Comparison of ENCODE assay signal across 9 cellular contexts in the genomic region with DNA sequence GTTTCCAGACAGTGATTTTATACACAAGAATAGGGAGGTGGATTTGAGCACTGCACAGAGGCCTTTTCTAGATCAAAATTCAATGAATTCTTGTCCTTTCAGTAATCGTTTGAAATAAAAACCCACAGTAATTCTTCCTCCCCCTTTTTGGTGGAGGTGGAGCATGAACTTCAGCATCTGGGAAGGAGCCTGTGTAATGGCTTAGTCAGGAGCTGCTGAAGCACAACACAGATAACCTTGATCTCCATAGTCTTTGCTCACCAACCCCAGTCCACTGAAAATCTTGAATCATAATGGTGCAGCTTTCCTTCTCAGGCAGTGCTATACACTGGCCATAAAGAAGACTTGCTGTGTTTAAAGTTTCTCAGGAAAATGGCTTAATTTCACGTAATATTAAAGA. TPM values are rescaled to one million over a fixed set of nuclear protein-coding genes. Genes with fewer than 3 reads are reported as not detected.
DNase-seq lines count a peak whose midpoint lies in the region; ATAC-seq and TF ChIP-seq lines count a peak whose summit lies in the region.
"Had no signal": no experiment of that assay in that cellular context is flagged by ENCODE, and none has a peak within 500 bp of the region (broad histone marks: within the 10 kb centered on the region; RNA-seq: fewer than 3 reads in every experiment).

No MANE protein-coding gene starts in this region.

- no peak overlapping the region for H4K8ac ChIP-seq in mesenchymal stem cell (ENCODE audit: low read length)

- no peak overlapping the region for H3K18ac ChIP-seq in mesenchymal stem cell (ENCODE audit: low read depth in 1 of 2, low read length in 2 of 2)

- WGBS in mesenchymal stem cell = 64% methylated on average over 2 of the region's 2 CpGs

- no peak overlapping the region for H2AFZ ChIP-seq in mesenchymal stem cell (ENCODE audit: low read depth, low read length)

- H3K9me3 ChIP-seq in mesenchymal stem cell (ENCODE audit: control insufficient read depth, low read length) = no peaks in the 10 kb centered on the region

- H3K4me3 ChIP-seq in brain microvascular endothelial cell (ENCODE audit: low read depth, low read length) (no peak overlapping the region), mesenchymal stem cell (ENCODE audit: insufficient read depth in 1 of 2, low read depth in 1 of 2, low read length in 2 of 2) (no peak overlapping the region)

- no peak overlapping the region for H3K4ac ChIP-seq in mesenchymal stem cell (ENCODE audit: low read depth in 1 of 2, low read length in 2 of 2)

- H4K91ac ChIP-seq in mesenchymal stem cell (ENCODE audit: low read length) = no peak overlapping the region

- no peak overlapping the region for H3K14ac ChIP-seq in mesenchymal stem cell (ENCODE audit: low read length in 2 of 2)

- no peaks in the 10 kb centered on the region for H3K36me3 ChIP-seq in brain microvascular endothelial cell (replicated peaks)
- H3K36me3 ChIP-seq in mesenchymal stem cell (ENCODE audit: control insufficient read depth in 1 of 2, insufficient read depth in 2 of 2, low read depth in 1 of 2, low read length in 2 of 2) = no peaks in the 10 kb centered on the region

- H2BK120ac ChIP-seq in mesenchymal stem cell (ENCODE audit: low read depth, low read length) = no peak overlapping the region

- H2BK5ac ChIP-seq in mesenchymal stem cell (ENCODE audit: low read depth, low read length, poor library complexity, severe bottlenecking) = no peak overlapping the region

- no peak for ATAC-seq in HG02623 (IDR thresholded peaks at IDR 0.05; ENCODE audit: unreplicated experiment)

- H3K4me1 ChIP-seq in mesenchymal stem cell (ENCODE audit: control insufficient read depth, insufficient read depth, low read depth, low read length) = peaks cover 5% of the 10 kb centered on the region

- H3K79me1 ChIP-seq in mesenchymal stem cell (replicated peaks; ENCODE audit: low read length, poor library complexity, severe bottlenecking) = no peaks in the 10 kb centered on the region

- TF ChIP-seq CTCF in brain microvascular endothelial cell (IDR thresholded peaks at IDR 0.05; ENCODE audit: low read depth, low read length, missing control alignments) = no peak

- no peak overlapping the region for H2BK12ac ChIP-seq in mesenchymal stem cell (ENCODE audit: low read length in 2 of 2)

- in situ Hi-C loops in brain microvascular endothelial cell (cut with HindIII; ENCODE audit: low pct_ligation_motif_present, low sequenced_read_pairs) = loop anchor here (25.0 kb wide), 1 partner anchor 1040 kb away; no protein-coding TSS in a partner anchor

- H2AK5ac ChIP-seq in mesenchymal stem cell (ENCODE audit: low read length, severe bottlenecking) = no peak overlapping the region

- H3K27ac ChIP-seq in brain microvascular endothelial cell = peak overlapping the region; percentile 87
- peak overlapping the region; percentile 54 for H3K27ac ChIP-seq in mesenchymal stem cell (ENCODE audit: low read length, poor library complexity, severe bottlenecking)

- H3K4me2 ChIP-seq in mesenchymal stem cell (ENCODE audit: low read length, poor library complexity, severe bottlenecking) = no peak overlapping the region

- H3K27me3 ChIP-seq in brain microvascular endothelial cell (replicated peaks) (no peaks in the 10 kb centered on the region), mesenchymal stem cell (ENCODE audit: control insufficient read depth in 1 of 2, insufficient read depth in 1 of 2, low read length in 2 of 2) (no peaks in the 10 kb centered on the region)

- peak; percentile 42 for DNase-seq in COLO829 (ENCODE audit: low spot score)
- DNase-seq in NCI-H526 treated with DMSO at 0.1 percent for 48 hours (lab: John Stamatoyannopoulos, UW) = peak; percentile 40
- DNase-seq in brain microvascular endothelial cell = peak; percentile 86
- peak; percentile 70 for DNase-seq in mesenchymal stem cell
- DNase-seq in activated CD8-positive, alpha-beta memory T cell treated with anti-CD3 and anti-CD28 coated beads, Interleukin-2, amount 50 U/mL, for 4 hours = no peak
- no peak for DNase-seq in activated naive CD4-positive, alpha-beta T cell treated with Interleukin-2 at 50 U/mL for 16 hours
- no peak for DNase-seq in SIG-M5 (lab: John Stamatoyannopoulos, UW)

- no peak overlapping the region for H3K23ac ChIP-seq in mesenchymal stem cell (ENCODE audit: low read length in 2 of 2)

- H2BK15ac ChIP-seq in mesenchymal stem cell (ENCODE audit: low read depth, poor library complexity, severe bottlenecking) = no peak overlapping the region

- H3K9ac ChIP-seq in mesenchymal stem cell (ENCODE audit: low read length) = peak overlapping the region; percentile 85

RNA-seq across cellular contexts. Expression of gene TBPL2, which starts 6.4 kb away (rescaled TPM):
- polyA plus RNA-seq in mesenchymal stem cell (2013, experiment 1 of 2) = not detected
- not detected for polyA plus RNA-seq in mesenchymal stem cell (2013, experiment 2 of 2)
- polyA plus RNA-seq: esophagus had no signal

RNA-seq across cellular contexts. Expression of gene ATG14, which starts 35.2 kb away (rescaled TPM):
- 6.2 TPM for polyA plus RNA-seq in mesenchymal stem cell (2013, experiment 1 of 2)
- 6.5 TPM for polyA plus RNA-seq in mesenchymal stem cell (2013, experiment 2 of 2)

Comparison
In these comparisons a context has a peak if more than half of its experiments do, and no peak if none do; other contexts are left out.
1. DNase-seq: peak in COLO829 (single experiment), NCI-H526 treated with DMSO at 0.1 percent for 48 hours (single experiment), brain microvascular endothelial cell (single experiment) and mesenchymal stem cell (single experiment); none in activated CD8-positive, alpha-beta memory T cell treated with anti-CD3 and anti-CD28 coated beads, Interleukin-2, amount 50 U/mL, for 4 hours (single experiment), activated naive CD4-positive, alpha-beta T cell treated with Interleukin-2 at 50 U/mL for 16 hours (single experiment) and SIG-M5 (single experiment).